Comparison of ENCODE assay signal across 28 cellular contexts in genomic region chr4:33914386-33914785, GRCh38.
"Had no signal": no experiment of that assay in that cellular context is flagged by ENCODE, and none has a peak within 500 bp of the region (broad histone marks: within the 10 kb centered on the region; RNA-seq: fewer than 3 reads in every experiment).

No MANE protein-coding gene starts in this region.

- H3K4me1 ChIP-seq: adrenal gland, ascending aorta, heart left ventricle, lower lobe of right lung, spleen had no signal

- DNase-seq: activated CD4-positive, alpha-beta memory T cell treated with anti-CD3 and anti-CD28 coated beads for 36 hours; activated CD4-positive, alpha-beta T cell treated with anti-CD3 and anti-CD28 coated beads, Interleukin-2, amount 10 ng/mL, durations not matched to agents 24 days and 14 days; activated CD4-positive, CD25-positive, alpha-beta regulatory T cell treated with anti-CD3 and anti-CD28 coated beads, Interleukin-2, amount 50 U/mL, for 72 hours; activated CD8-positive, alpha-beta memory T cell treated with anti-CD3 and anti-CD28 coated beads, Interleukin-2, amount 50 U/mL, for 4 hours; activated effector memory CD4-positive, alpha-beta T cell treated with anti-CD3 and anti-CD28 coated beads, Interleukin-2, amount 50 U/mL, for 16 hours; activated naive CD4-positive, alpha-beta T cell treated with anti-CD3 and anti-CD28 coated beads for 36 hours; activated naive CD8-positive, alpha-beta T cell treated with anti-CD3 and anti-CD28 coated beads for 36 hours; activated T-cell treated with anti-CD3 and anti-CD28 coated beads, Interleukin-2, amount 50 U/mL, for 1 hour; adrenal gland; brain microvascular endothelial cell; cortex of kidney; effector memory CD8-positive, alpha-beta T cell; foreskin fibroblast; heart left ventricle; hypothalamus; immature natural killer cell; kidney glomerular epithelial cell; lower lobe of right lung; mucosa of descending colon; posterior cingulate gyrus; right cardiac atrium; spleen; stimulated activated naive CD4-positive, alpha-beta T cell; T1000; trophoblast cell had no signal

- H3K27ac ChIP-seq: adrenal gland, ascending aorta, brain microvascular endothelial cell, heart left ventricle, lower lobe of right lung, spleen had no signal

- H3K9me3 ChIP-seq: adrenal gland, ascending aorta, lower lobe of right lung had no signal

- H3K27me3 ChIP-seq: adrenal gland, ascending aorta, brain microvascular endothelial cell, heart left ventricle, spleen had no signal

- H3K4me3 ChIP-seq: adrenal gland, ascending aorta, heart left ventricle, lower lobe of right lung, mucosa of descending colon, spleen had no signal

- H3K36me3 ChIP-seq: adrenal gland, ascending aorta, brain microvascular endothelial cell, heart left ventricle, lower lobe of right lung, spleen had no signal

- FAIRE-seq: endothelial cell of umbilical vein, urothelium cell line had no signal
